Comparison of ENCODE assay signal across 23 cellular contexts in genomic region chrX:141632124-141632523, GRCh38. TPM values are rescaled to one million over a fixed set of nuclear protein-coding genes. Genes with fewer than 3 reads are reported as not detected.
DNase-seq lines count a peak whose midpoint lies in the region; ATAC-seq and TF ChIP-seq lines count a peak whose summit lies in the region.
"Had no signal": no experiment of that assay in that cellular context is flagged by ENCODE, and none has a peak within 500 bp of the region (broad histone marks: within the 10 kb centered on the region; RNA-seq: fewer than 3 reads in every experiment).

No MANE protein-coding gene starts in this region.

- no peaks in the 10 kb centered on the region for H3K27me3 ChIP-seq in BJ (ENCODE audit: control insufficient read depth, insufficient read depth, low read length)

- CTCF ChIA-PET in BJ (lab: Yijun Ruan, JAX), result no interaction called here

- H3K4me3 ChIP-seq in BJ (ENCODE audit: low read depth, low read length) (no peak overlapping the region), astrocyte of the cerebellum (ENCODE audit: low read depth, low read length) (no peak overlapping the region), coronary artery (no peak overlapping the region)
- H3K4me3 ChIP-seq: BLaER1 treated with 17β-estradiol and CSF1 and Interleukin-3, amounts not matched to agents 10 nM and 100 nM; GM23338; HAP-1; PC-9 had no signal

- in situ Hi-C loops in astrocyte of the cerebellum (cut with HindIII; ENCODE audit: low sequenced_read_pairs), result no loop called here

- POLR2A ChIA-PET in BJ (lab: Charles Lee), result no interaction called here

- H3K27ac ChIP-seq in coronary artery, result no peak overlapping the region
- H3K27ac ChIP-seq: BLaER1 treated with 17β-estradiol and CSF1 and Interleukin-3, amounts not matched to agents 10 nM and 100 nM; PC-9 had no signal

- no peaks in the 10 kb centered on the region for H3K36me3 ChIP-seq in BJ (ENCODE audit: control insufficient read depth, insufficient read depth, low read length)
- H3K36me3 ChIP-seq: BLaER1 treated with 17β-estradiol and CSF1 and Interleukin-3, amounts not matched to agents 10 nM and 100 nM; HAP-1 had no signal

- DNase-seq in BJ (ENCODE audit: low read depth) (peak; percentile 2), NCI-H226 (peak; percentile 5), astrocyte of the cerebellum (ENCODE audit: low read depth) (peak; percentile 26), glomerular visceral epithelial cell (ENCODE audit: extremely low spot score) (peak; percentile 16), amygdala (lab: John Stamatoyannopoulos, UW) (no peak), coronary artery (ENCODE audit: low spot score) (no peak)
- DNase-seq: Calu3; CD8-positive, alpha-beta memory T cell; KG1; NCI-H1092 treated with DMSO at 0.1 percent for 48 hours; NCI-H1436 treated with DMSO at 0.1 percent for 48 hours; NCI-H1930; NCI-H2227 treated with DMSO at 0.1 percent for 48 hours; NCI-H510A treated with DMSO at 0.1 percent for 48 hours; NCI-H748 treated with DMSO at 0.1 percent for 48 hours; PC-9; RPMI8226; SIG-M5; SK-N-SH had no signal

- no peak for TF ChIP-seq CTCF in BJ (IDR thresholded peaks at IDR 0.05; ENCODE audit: insufficient read depth, low read depth, low read length)
- TF ChIP-seq CTCF in astrocyte of the cerebellum (IDR thresholded peaks at IDR 0.05; ENCODE audit: low read depth, low read length, missing control alignments), result no peak
- TF ChIP-seq CTCF in coronary artery (IDR thresholded peaks at IDR 0.05), result no peak

- no peak for ATAC-seq in GM18519 (IDR thresholded peaks at IDR 0.05; ENCODE audit: low FRiP score, unreplicated experiment)
- ATAC-seq: GM23338 had no signal

RNA-seq across cellular contexts. Expression of gene SPANXA2, which starts 42.6 kb away (rescaled TPM):
- not detected in 2 replicates for polyA plus RNA-seq in BJ (2011; rRNA removed)
- polyA minus RNA-seq in BJ (2011; rRNA and poly(A)+ RNA removed), result not detected in 2 replicates
- polyA plus RNA-seq: CD8-positive, alpha-beta memory T cell; GM23338 had no signal

RNA-seq across cellular contexts. Expression of gene SPANXA1, which starts 47.6 kb away (rescaled TPM):
- polyA plus RNA-seq in BJ (2011; rRNA removed), result not detected in 2 replicates
- polyA minus RNA-seq in BJ (2011; rRNA and poly(A)+ RNA removed), result not detected in 2 replicates
- polyA plus RNA-seq: CD8-positive, alpha-beta memory T cell; GM23338 had no signal

Comparison
In these comparisons a context has a peak if more than half of its experiments do, and no peak if none do; other contexts are left out.
1. DNase-seq: peak in BJ (single experiment), NCI-H226 (single experiment), astrocyte of the cerebellum (single experiment) and glomerular visceral epithelial cell (single experiment); none in amygdala (0 of 56) and coronary artery (single experiment).